15 cellular contexts compared by ENCODE assay signal in genomic region chr2:236164983-236165301, GRCh38. TPM values are rescaled to one million over a fixed set of nuclear protein-coding genes. Genes with fewer than 3 reads are reported as not detected.
DNase-seq lines count a peak whose midpoint lies in the region; ATAC-seq and TF ChIP-seq lines count a peak whose summit lies in the region.
"Had no signal": no experiment of that assay in that cellular context is flagged by ENCODE, and none has a peak within 500 bp of the region (broad histone marks: within the 10 kb centered on the region; RNA-seq: fewer than 3 reads in every experiment).

No MANE protein-coding gene starts in this region.

- intact Hi-C loops in gastrocnemius medialis (cut with DNase I; ENCODE audit: low total_unique reads), result no loop called here

- DNase-seq in activated CD8-positive, alpha-beta memory T cell treated with anti-CD3 and anti-CD28 coated beads, Interleukin-2, amount 10 ng/mL, durations not matched to agents 7 days and 5 days, result no peak
- no peak for DNase-seq in activated CD8-positive, alpha-beta memory T cell treated with anti-CD3 and anti-CD28 coated beads, Interleukin-2, amount 50 U/mL, for 4 hours
- no peak for DNase-seq in T-helper 17 cell
- DNase-seq in gastrocnemius medialis, result no peak
- no peak for DNase-seq in AG08395 (ENCODE audit: low spot score)
- no peak for DNase-seq in KBM-7
- DNase-seq in COR-L47 (lab: John Stamatoyannopoulos, UW), result no peak
- DNase-seq: ACHN, DMS153, MV-4-11, NCI-H345 had no signal

- peaks cover 66% of the 10 kb centered on the region for H3K27me3 Mint-ChIP-seq in activated CD8-positive, alpha-beta memory T cell treated with anti-CD3 and anti-CD28 coated beads, Interleukin-2, amount 10 ng/mL, durations not matched to agents 7 days and 5 days
- peaks cover 55% of the 10 kb centered on the region for H3K27me3 Mint-ChIP-seq in T-helper 17 cell

- H3K9me3 ChIP-seq in T-helper 17 cell (ENCODE audit: control insufficient read depth, low read length, poor library complexity, severe bottlenecking) (no peaks in the 10 kb centered on the region), gastrocnemius medialis (no peaks in the 10 kb centered on the region)

- no peak overlapping the region for H3K27ac ChIP-seq in gastrocnemius medialis

- H3K4me3 Mint-ChIP-seq in activated CD8-positive, alpha-beta memory T cell treated with anti-CD3 and anti-CD28 coated beads, Interleukin-2, amount 10 ng/mL, durations not matched to agents 7 days and 5 days, result no peak overlapping the region
- peak overlapping the region; percentile 77 for H3K4me3 Mint-ChIP-seq in T-helper 17 cell
- H3K4me3 Mint-ChIP-seq: T-helper 2 cell treated with Interferon-gamma antibody and Interleukin-4, amounts not matched to agents 5 μg/mL and 100 μg/mL, for 36 hours had no signal

- no peaks in the 10 kb centered on the region for H3K36me3 ChIP-seq in gastrocnemius medialis

- in situ Hi-C loops in gastrocnemius medialis (cut with MboI; ENCODE audit: low sequenced_read_pairs in 4 of 4) (no loop called here), KBM-7 (cut with MboI; ENCODE audit: low pct_unique_long_range_greater_than_20kb, low sequenced_read_pairs) (no loop called here)

- no peak for TF ChIP-seq POLR2A in gastrocnemius medialis (IDR thresholded peaks at IDR 0.05)

- H3K4me1 Mint-ChIP-seq in activated CD8-positive, alpha-beta memory T cell treated with anti-CD3 and anti-CD28 coated beads, Interleukin-2, amount 10 ng/mL, durations not matched to agents 7 days and 5 days, result no peaks in the 10 kb centered on the region
- H3K4me1 Mint-ChIP-seq in T-helper 17 cell, result peaks cover 11% of the 10 kb centered on the region

- peak overlapping the region; percentile 66 for H3K27ac Mint-ChIP-seq in activated CD8-positive, alpha-beta memory T cell treated with anti-CD3 and anti-CD28 coated beads, Interleukin-2, amount 10 ng/mL, durations not matched to agents 7 days and 5 days
- H3K27ac Mint-ChIP-seq in T-helper 17 cell, result no peak overlapping the region
- H3K27ac Mint-ChIP-seq: T-helper 2 cell treated with Interferon-gamma antibody and Interleukin-4, amounts not matched to agents 5 μg/mL and 100 μg/mL, for 36 hours had no signal

- H3K4me1 ChIP-seq in gastrocnemius medialis, result peaks cover 25 to 29% of the 10 kb centered on the region in 2 donors

- peaks cover 87 to 95% (median 90%) of the 10 kb centered on the region in 3 donors for H3K27me3 ChIP-seq in gastrocnemius medialis

- TF ChIP-seq CTCF in gastrocnemius medialis (IDR thresholded peaks at IDR 0.05 in 4 of 5, conservative IDR thresholded peaks at IDR 0.05 in 1 of 5), result no peak

- peaks cover 5% of the 10 kb centered on the region for H3K36me3 Mint-ChIP-seq in activated CD8-positive, alpha-beta memory T cell treated with anti-CD3 and anti-CD28 coated beads, Interleukin-2, amount 10 ng/mL, durations not matched to agents 7 days and 5 days
- H3K36me3 Mint-ChIP-seq in T-helper 17 cell (ENCODE audit: low read depth), result no peaks in the 10 kb centered on the region

- ATAC-seq in activated CD8-positive, alpha-beta memory T cell treated with anti-CD3 and anti-CD28 coated beads, Interleukin-2, amount 10 ng/mL, durations not matched to agents 7 days and 5 days, result no peak
- no peak for ATAC-seq in T-helper 17 cell
- ATAC-seq in gastrocnemius medialis, result no peak

- CTCF ChIA-PET in activated CD8-positive, alpha-beta memory T cell treated with anti-CD3 and anti-CD28 coated beads, Interleukin-2, amount 10 ng/mL, durations not matched to agents 7 days and 5 days (lab: Charles Lee), result no interaction called here

- H3K9me3 Mint-ChIP-seq in activated CD8-positive, alpha-beta memory T cell treated with anti-CD3 and anti-CD28 coated beads, Interleukin-2, amount 10 ng/mL, durations not matched to agents 7 days and 5 days (ENCODE audit: low read depth), result no peaks in the 10 kb centered on the region
- H3K9me3 Mint-ChIP-seq: T-helper 2 cell treated with Interferon-gamma antibody and Interleukin-4, amounts not matched to agents 5 μg/mL and 100 μg/mL, for 36 hours had no signal

- H3K4me3 ChIP-seq in iPS-11a (ENCODE audit: low read depth, low read length), result peak overlapping the region; percentile 21
- H3K4me3 ChIP-seq in gastrocnemius medialis, result peak overlapping the region; percentile 28 to 53 (median 46)

RNA-seq across cellular contexts. Expression of gene GBX2, which starts 3.2 kb away (rescaled TPM):
- not detected for total RNA-seq in activated CD8-positive, alpha-beta memory T cell treated with anti-CD3 and anti-CD28 coated beads, Interleukin-2, amount 10 ng/mL, durations not matched to agents 7 days and 5 days
- total RNA-seq in T-helper 17 cell, result not detected
- total RNA-seq in gastrocnemius medialis, result not detected
- total RNA-seq: OCI-LY7, urinary bladder had no signal
